In the genomic region with DNA sequence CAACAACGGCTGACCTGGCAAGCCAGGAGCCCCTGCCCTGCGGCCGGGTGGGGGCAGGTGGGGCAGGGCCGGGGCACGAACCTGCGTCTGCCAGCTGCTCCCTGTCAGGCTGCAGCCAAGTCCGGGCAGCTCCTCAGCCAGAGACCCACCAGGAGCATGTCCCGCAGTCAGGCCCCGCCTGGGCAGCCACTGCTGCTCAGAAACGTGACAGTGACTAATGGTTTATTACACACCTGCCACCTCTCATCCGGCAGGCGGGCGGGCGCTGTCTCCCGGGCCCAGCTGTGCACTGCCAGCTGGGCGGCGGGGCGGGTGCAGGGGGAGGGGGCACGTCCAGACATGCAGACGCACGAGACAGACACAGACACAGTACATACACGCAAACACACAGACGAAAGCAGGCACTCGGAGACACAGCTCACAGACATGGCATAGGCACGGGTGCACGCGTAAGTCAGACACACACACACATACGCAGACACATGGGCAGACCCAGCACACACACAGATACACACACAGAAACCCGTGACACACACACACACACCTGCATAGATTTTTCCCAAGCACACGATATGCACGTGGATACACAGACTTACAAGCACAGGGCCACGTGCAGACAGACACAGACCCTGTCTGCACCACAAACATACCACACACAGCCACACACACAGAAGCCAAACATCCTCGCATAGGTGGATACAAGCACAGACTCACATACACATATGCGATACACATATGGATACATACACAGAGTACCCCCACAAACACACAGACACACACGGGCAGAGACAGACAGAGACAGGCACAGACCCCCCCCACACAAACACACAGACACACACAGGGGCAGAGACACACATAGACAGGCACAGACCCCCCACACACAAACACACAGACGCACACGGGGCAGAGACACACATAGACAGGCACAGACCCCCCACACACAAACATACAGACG, we compare ENCODE assay signal across 11 cellular contexts.
DNase-seq lines count a peak whose midpoint lies in the region; ATAC-seq and TF ChIP-seq lines count a peak whose summit lies in the region.
"Had no signal": no experiment of that assay in that cellular context is flagged by ENCODE, and none has a peak within 500 bp of the region (broad histone marks: within the 10 kb centered on the region; RNA-seq: fewer than 3 reads in every experiment).

No MANE protein-coding gene starts in this region.

- H3K4ac ChIP-seq in trophoblast cell (ENCODE audit: low read depth, low read length), result no peak overlapping the region

- H3K4me3 ChIP-seq in HEK293 (ENCODE audit: low read depth, low read length) (no peak overlapping the region), body of pancreas (no peak overlapping the region), trophoblast cell (ENCODE audit: low read depth, low read length) (no peak overlapping the region), tibial artery (no peak overlapping the region), ascending aorta (no peak overlapping the region)

- peak overlapping the region; percentile 44 for H2BK120ac ChIP-seq in trophoblast cell (ENCODE audit: insufficient read depth, low read length, poor library complexity)

- H3K36me3 ChIP-seq in HEK293 (ENCODE audit: control insufficient read depth in 2 of 2, insufficient read depth in 1 of 2, low read length in 2 of 2), result no peaks in the 10 kb centered on the region
- H3K36me3 ChIP-seq in body of pancreas (replicated peaks in 1 of 2; ENCODE audit: insufficient read depth in 1 of 2, low read depth in 2 of 2), result no peaks in the 10 kb centered on the region
- H3K36me3 ChIP-seq in trophoblast cell (ENCODE audit: control insufficient read depth in 1 of 2, insufficient read depth in 2 of 2, low read length in 2 of 2), result peaks cover 0 to 2% of the 10 kb centered on the region in 2 experiments
- H3K36me3 ChIP-seq in tibial artery, result no peaks in the 10 kb centered on the region
- no peaks in the 10 kb centered on the region for H3K36me3 ChIP-seq in ascending aorta

- POLR2A ChIA-PET in HEK293 (lab: Yijun Ruan, JAX), result interaction anchor here (1.4 kb wide), 1 partner anchor 10 kb away, joined by 3 read pairs; no protein-coding TSS in a partner anchor

- no peak overlapping the region for H3K9ac ChIP-seq in trophoblast cell (ENCODE audit: low read length)

- TF ChIP-seq CTCF in HEK293 (tag by site-specific recombination; IDR thresholded peaks at IDR 0.05) (no peak), body of pancreas (IDR thresholded peaks at IDR 0.05) (no peak), tibial artery (IDR thresholded peaks at IDR 0.05) (no peak), ascending aorta (IDR thresholded peaks at IDR 0.05) (no peak)

- peak; percentile 69 for ATAC-seq in body of pancreas
- ATAC-seq: HCT116 had no signal

- H2AK5ac ChIP-seq in trophoblast cell (ENCODE audit: low read length), result peak overlapping the region; percentile 50

- peak overlapping the region; percentile 89 for H4K91ac ChIP-seq in trophoblast cell (ENCODE audit: low read depth, low read length)

- H2BK12ac ChIP-seq in trophoblast cell (ENCODE audit: low read length), result peak overlapping the region; percentile 75

- intact Hi-C loops in body of pancreas (cut with DNase I) (no loop called here), tibial artery (cut with DNase I; ENCODE audit: low total_unique reads) (no loop called here), ascending aorta (cut with DNase I) (no loop called here)

- H3K14ac ChIP-seq in trophoblast cell (ENCODE audit: low read length), result peak overlapping the region; percentile 59

- TF ChIP-seq POLR2A in body of pancreas (IDR thresholded peaks at IDR 0.05), result peak in 2 of 3 donors; percentile 37 to 52

- no peak overlapping the region for H3K4me2 ChIP-seq in trophoblast cell (ENCODE audit: low read length)

- H2AFZ ChIP-seq in trophoblast cell (ENCODE audit: insufficient read depth, low read length, poor library complexity), result no peak overlapping the region

- no peak overlapping the region for H3K23ac ChIP-seq in trophoblast cell (ENCODE audit: low read length)

- H3K79me2 ChIP-seq in trophoblast cell (ENCODE audit: control insufficient read depth, insufficient read depth, low read length, poor library complexity), result peaks cover 10% of the 10 kb centered on the region

- H4K8ac ChIP-seq in trophoblast cell (ENCODE audit: low read depth, low read length), result peak overlapping the region; percentile 24

- WGBS in body of pancreas, 2 donors, result 24 to 56% methylated on average over 2 to 38 of the region's 38 CpGs
- no CpG with 5 or more reads among the region's 38 CpGs for WGBS in trophoblast cell (ENCODE audit: extremely low coverage, insufficient coverage, insufficient read length)

- H2BK5ac ChIP-seq in trophoblast cell (ENCODE audit: low read depth, low read length, poor library complexity), result peak overlapping the region; percentile 1

- H3K18ac ChIP-seq in trophoblast cell (ENCODE audit: low read length), result peak overlapping the region; percentile 10

- H3K27ac ChIP-seq in HEK293 (ENCODE audit: extremely low read depth, low read depth, low read length), result no peak overlapping the region
- peak overlapping the region; percentile 82 to 93 (median 92) for H3K27ac ChIP-seq in body of pancreas
- no peak overlapping the region for H3K27ac ChIP-seq in trophoblast cell (ENCODE audit: low read depth, low read length)
- H3K27ac ChIP-seq in tibial artery, result no peak overlapping the region
- H3K27ac ChIP-seq in ascending aorta, result no peak overlapping the region

- H3K9me3 ChIP-seq in HEK293 (ENCODE audit: control insufficient read depth, insufficient read depth, low read depth, low read length) (no peaks in the 10 kb centered on the region), body of pancreas (no peaks in the 10 kb centered on the region), trophoblast cell (ENCODE audit: insufficient read depth, low read depth, low read length) (peaks cover 5% of the 10 kb centered on the region), tibial artery (peaks cover 0 to 4% (median 0%) of the 10 kb centered on the region in 3 donors), ascending aorta (no peaks in the 10 kb centered on the region)

- no peaks in the 10 kb centered on the region for H3K4me1 ChIP-seq in HEK293 (ENCODE audit: control insufficient read depth, insufficient read depth, low read length)
- H3K4me1 ChIP-seq in body of pancreas, result peaks cover 43% of the 10 kb centered on the region
- peaks cover 52 to 72% of the 10 kb centered on the region in 2 experiments for H3K4me1 ChIP-seq in trophoblast cell (ENCODE audit: control insufficient read depth in 1 of 2, insufficient read depth in 2 of 2, low read length in 2 of 2)
- H3K4me1 ChIP-seq in tibial artery, result peaks cover 0 to under 1% (median 0%) of the 10 kb centered on the region in 4 donors
- peaks cover 0 to 4% of the 10 kb centered on the region in 2 donors for H3K4me1 ChIP-seq in ascending aorta

- H4K12ac ChIP-seq in trophoblast cell (ENCODE audit: low read depth, low read length), result no peak overlapping the region

- DNase-seq in NCI-H2171 treated with DMSO at 0.1 percent for 48 hours (lab: John Stamatoyannopoulos, UW) (peak; percentile 97), body of pancreas (peak; percentile 79 to 94 (median 88)), trophoblast cell (peak in 1 of 2 donors; percentile 22), GOT3 (lab: John Stamatoyannopoulos, UW) (no peak), tibial artery (no peak), ascending aorta (ENCODE audit: low spot score in 2 of 2) (no peak)
- DNase-seq in stimulated activated CD4-positive, alpha-beta T cell treated with anti-CD3 and anti-CD28 coated beads, Interleukin-15, amount 100 ng/mL, for 24 hours, result no peak
- DNase-seq: activated CD8-positive, alpha-beta memory T cell treated with anti-CD3 and anti-CD28 coated beads, Interleukin-2, amount 50 U/mL, for 4 hours; left ventricle myocardium superior had no signal

- CTCF ChIA-PET in HEK293 (lab: Yijun Ruan, JAX), result interaction anchor here (1.1 kb wide), 1 partner anchor 9 kb away, joined by 5 read pairs; no protein-coding TSS in a partner anchor

- peaks cover 79% of the 10 kb centered on the region for H3K79me1 ChIP-seq in trophoblast cell (ENCODE audit: low read length)

- H3K27me3 ChIP-seq in body of pancreas (no peaks in the 10 kb centered on the region), trophoblast cell (ENCODE audit: insufficient read depth, low read length) (no peaks in the 10 kb centered on the region), tibial artery (no peaks in the 10 kb centered on the region), ascending aorta (no peaks in the 10 kb centered on the region)

TF ChIP-seq in HEK293, 187 proteins besides CTCF, POLR2A, EP300 and RAD21 (continues in another document):
- TF ChIP-seq, protein P1, sequence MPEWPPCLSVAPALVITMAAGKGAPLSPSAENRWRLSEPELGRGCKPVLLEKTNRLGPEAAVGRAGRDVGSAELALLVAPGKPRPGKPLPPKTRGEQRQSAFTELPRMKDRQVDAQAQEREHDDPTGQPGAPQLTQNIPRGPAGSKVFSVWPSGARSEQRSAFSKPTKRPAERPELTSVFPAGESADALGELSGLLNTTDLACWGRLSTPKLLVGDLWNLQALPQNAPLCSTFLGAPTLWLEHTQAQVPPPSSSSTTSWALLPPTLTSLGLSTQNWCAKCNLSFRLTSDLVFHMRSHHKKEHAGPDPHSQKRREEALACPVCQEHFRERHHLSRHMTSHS (tag by site-specific recombination; IDR thresholded peaks at IDR 0.05), result no peak
- TF ChIP-seq ZNF777 (tag by site-specific recombination; IDR thresholded peaks at IDR 0.05; ENCODE audit: borderline replicate concordance) (no peak), ZNF132 (tag by site-specific recombination; IDR thresholded peaks at IDR 0.05; ENCODE audit: borderline replicate concordance) (no peak), ZIC2 (tag by site-specific recombination; IDR thresholded peaks at IDR 0.05) (peak; percentile 55), ZFP41 (tag by site-specific recombination; IDR thresholded peaks at IDR 0.05; ENCODE audit: borderline replicate concordance) (no peak)
- TF ChIP-seq, protein P2, sequence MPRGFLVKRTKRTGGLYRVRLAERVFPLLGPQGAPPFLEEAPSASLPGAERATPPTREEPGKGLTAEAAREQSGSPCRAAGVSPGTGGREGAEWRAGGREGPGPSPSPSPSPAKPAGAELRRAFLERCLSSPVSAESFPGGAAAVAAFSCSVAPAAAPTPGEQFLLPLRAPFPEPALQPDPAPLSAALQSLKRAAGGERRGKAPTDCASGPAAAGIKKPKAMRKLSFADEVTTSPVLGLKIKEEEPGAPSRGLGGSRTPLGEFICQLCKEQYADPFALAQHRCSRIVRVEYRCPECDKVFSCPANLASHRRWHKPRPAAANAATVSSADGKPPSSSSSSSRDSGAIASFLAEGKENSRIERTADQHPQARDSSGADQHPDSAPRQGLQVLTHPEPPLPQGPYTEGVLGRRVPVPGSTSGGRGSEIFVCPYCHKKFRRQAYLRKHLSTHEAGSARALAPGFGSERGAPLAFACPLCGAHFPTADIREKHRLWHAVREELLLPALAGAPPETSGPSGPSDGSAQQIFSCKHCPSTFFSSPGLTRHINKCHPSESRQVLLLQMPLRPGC (tag by site-specific recombination; IDR thresholded peaks at IDR 0.05), result no peak

Comparison
In these comparisons a context has a peak if more than half of its experiments do, and no peak if none do; other contexts are left out.
1. H3K27ac ChIP-seq: peak in body of pancreas (4 of 4); none in HEK293 (single experiment), trophoblast cell (single experiment), tibial artery (0 of 2) and ascending aorta (0 of 2).
2. DNase-seq: peak in NCI-H2171 treated with DMSO at 0.1 percent for 48 hours (single experiment) and body of pancreas (4 of 4); none in GOT3 (single experiment), tibial artery (0 of 2), stimulated activated CD4-positive, alpha-beta T cell treated with anti-CD3 and anti-CD28 coated beads, Interleukin-15, amount 100 ng/mL, for 24 hours (single experiment) and ascending aorta (0 of 2).